14 cellular contexts compared by ENCODE assay signal in genomic region chr3:100043271-100043670, GRCh38.
A peak's percentile ranks its signal among the peaks of the same experiment; 100 is the strongest.
DNase-seq lines count a peak whose midpoint lies in the region; ATAC-seq and TF ChIP-seq lines count a peak whose summit lies in the region.
"Had no signal": no experiment of that assay in that cellular context is flagged by ENCODE, and none has a peak within 500 bp of the region (broad histone marks: within the 10 kb centered on the region; RNA-seq: fewer than 3 reads in every experiment).

No MANE protein-coding gene starts in this region.

- no peaks in the 10 kb centered on the region for H3K9me3 Mint-ChIP-seq in dendritic cell treated with granulocyte-macrophage colony-stimulating factor and Interleukin-4, amounts not matched to agents 40 ng/mL and 50 ng/mL, for 4 days
- no peaks in the 10 kb centered on the region for H3K9me3 Mint-ChIP-seq in activated CD8-positive, alpha-beta T cell treated with anti-CD3 and anti-CD28 coated beads for 36 hours
- H3K9me3 Mint-ChIP-seq: nephron progenitor cell had no signal

- intact Hi-C loops in left ventricle myocardium inferior (cut with micrococcal nuclease) (no loop called here), left ventricle myocardium superior (cut with micrococcal nuclease) (no loop called here), aorta (cut with DNase I) (loop anchor here (5.0 to 10.0 kb wide), 6 partner anchors 39 to 196 kb away; no protein-coding TSS in a partner anchor)
- intact Hi-C loops in dendritic cell treated with granulocyte-macrophage colony-stimulating factor and Interleukin-4, amounts not matched to agents 40 ng/mL and 50 ng/mL, for 4 days (cut with micrococcal nuclease): loop anchor here (5.0 kb wide), 1 partner anchor 166 kb away; no protein-coding TSS in a partner anchor
- intact Hi-C loops in activated CD8-positive, alpha-beta T cell treated with anti-CD3 and anti-CD28 coated beads for 36 hours (cut with micrococcal nuclease): no loop called here

- POLR2A ChIA-PET in activated CD8-positive, alpha-beta T cell treated with anti-CD3 and anti-CD28 coated beads for 36 hours (lab: Charles Lee): no interaction called here

- H3K4me2 ChIP-seq in parathyroid adenoma (ENCODE audit: low read length): no peak overlapping the region

- ATAC-seq in left ventricle myocardium superior (no peak), aorta (ENCODE audit: low FRiP score) (no peak), GM18867 (IDR thresholded peaks at IDR 0.05; ENCODE audit: unreplicated experiment) (no peak)
- no peak for ATAC-seq in activated CD8-positive, alpha-beta T cell treated with anti-CD3 and anti-CD28 coated beads for 36 hours

- WGBS in aorta, 2 donors: 9 to 12% methylated on average over 1 of the region's 1 CpG

- no peaks in the 10 kb centered on the region for H3K79me2 ChIP-seq in parathyroid adenoma

- DNase-seq in left ventricle myocardium inferior: no peak
- DNase-seq in left ventricle myocardium superior: no peak
- DNase-seq in aorta: no peak
- DNase-seq in stimulated activated CD4-positive, alpha-beta T cell treated with anti-CD3 and anti-CD28 coated beads, Interleukin-12 subunit alpha, Interleukin-12 subunit beta, amount 100 ng/mL, for 4 hours: no peak
- no peak for DNase-seq in activated CD8-positive, alpha-beta T cell treated with anti-CD3 and anti-CD28 coated beads for 36 hours
- DNase-seq: activated T-cell treated with anti-CD3 and anti-CD28 coated beads, Interleukin-2, amount 50 U/mL, for 1 hour; DND-41; KBM-7; NCI-H2107; nephron progenitor cell; stimulated activated naive CD4-positive, alpha-beta T cell treated with Interleukin-2 at 50 U/mL for 16 hours had no signal

- H3K4me3 ChIP-seq in left ventricle myocardium inferior: no peak overlapping the region
- no peak overlapping the region for H3K4me3 ChIP-seq in parathyroid adenoma (ENCODE audit: low read depth, low read length)
- H3K4me3 ChIP-seq in aorta (ENCODE audit: low read length in 2 of 2): no peak overlapping the region

- H3K9me3 ChIP-seq in left ventricle myocardium inferior (replicated peaks) (no peaks in the 10 kb centered on the region), parathyroid adenoma (ENCODE audit: control insufficient read depth, low read length) (no peaks in the 10 kb centered on the region), aorta (ENCODE audit: control insufficient read depth, low read length) (no peaks in the 10 kb centered on the region)

- H3K27me3 ChIP-seq in left ventricle myocardium inferior (ENCODE audit: low read depth) (no peaks in the 10 kb centered on the region), parathyroid adenoma (ENCODE audit: control insufficient read depth, insufficient read depth, low read length) (no peaks in the 10 kb centered on the region), aorta (ENCODE audit: control insufficient read depth in 1 of 2, insufficient read depth in 2 of 2, low read length in 1 of 2) (no peaks in the 10 kb centered on the region)

- H3K9ac ChIP-seq in parathyroid adenoma: no peak overlapping the region

- H3K4me1 ChIP-seq in left ventricle myocardium inferior: peaks cover 85% of the 10 kb centered on the region
- H3K4me1 ChIP-seq in parathyroid adenoma: peaks cover 33% of the 10 kb centered on the region
- H3K4me1 ChIP-seq in aorta (ENCODE audit: control insufficient read depth in 1 of 2, insufficient read depth in 2 of 2, low read length in 2 of 2): peaks cover 0 to 6% of the 10 kb centered on the region in 2 donors

- H3K27ac ChIP-seq in left ventricle myocardium inferior (replicated peaks) (peak overlapping the region; percentile 94), parathyroid adenoma (peak overlapping the region; percentile 92), aorta (ENCODE audit: low read depth in 1 of 2, low read length in 2 of 2) (peak overlapping the region; percentile 83 to 100)

- H3K27me3 Mint-ChIP-seq in dendritic cell treated with granulocyte-macrophage colony-stimulating factor and Interleukin-4, amounts not matched to agents 40 ng/mL and 50 ng/mL, for 4 days: no peaks in the 10 kb centered on the region
- no peaks in the 10 kb centered on the region for H3K27me3 Mint-ChIP-seq in activated CD8-positive, alpha-beta T cell treated with anti-CD3 and anti-CD28 coated beads for 36 hours

- CTCF ChIA-PET in activated CD8-positive, alpha-beta T cell treated with anti-CD3 and anti-CD28 coated beads for 36 hours (lab: Charles Lee): interaction anchor here (1.6 to 1.7 kb wide), 2 partner anchors 11 to 235 kb away, joined by 4 read pairs; no protein-coding TSS in a partner anchor

- H3K36me3 Mint-ChIP-seq in dendritic cell treated with granulocyte-macrophage colony-stimulating factor and Interleukin-4, amounts not matched to agents 40 ng/mL and 50 ng/mL, for 4 days (ENCODE audit: low read depth): no peaks in the 10 kb centered on the region
- H3K36me3 Mint-ChIP-seq in activated CD8-positive, alpha-beta T cell treated with anti-CD3 and anti-CD28 coated beads for 36 hours (ENCODE audit: low read depth): no peaks in the 10 kb centered on the region

- TF ChIP-seq CTCF in left ventricle myocardium inferior (IDR thresholded peaks at IDR 0.05; ENCODE audit: borderline replicate concordance) (no peak), parathyroid adenoma (IDR thresholded peaks at IDR 0.05) (no peak)
- TF ChIP-seq CTCF in activated CD8-positive, alpha-beta T cell treated with anti-CD3 and anti-CD28 coated beads for 36 hours (IDR thresholded peaks at IDR 0.05): no peak

- H3K27ac Mint-ChIP-seq in dendritic cell treated with granulocyte-macrophage colony-stimulating factor and Interleukin-4, amounts not matched to agents 40 ng/mL and 50 ng/mL, for 4 days: peak overlapping the region; percentile 51
- H3K27ac Mint-ChIP-seq in activated CD8-positive, alpha-beta T cell treated with anti-CD3 and anti-CD28 coated beads for 36 hours: no peak overlapping the region
- H3K27ac Mint-ChIP-seq: nephron progenitor cell had no signal

- no peak overlapping the region for H3K4me3 Mint-ChIP-seq in dendritic cell treated with granulocyte-macrophage colony-stimulating factor and Interleukin-4, amounts not matched to agents 40 ng/mL and 50 ng/mL, for 4 days
- no peak overlapping the region for H3K4me3 Mint-ChIP-seq in activated CD8-positive, alpha-beta T cell treated with anti-CD3 and anti-CD28 coated beads for 36 hours
- H3K4me3 Mint-ChIP-seq: nephron progenitor cell had no signal

- H3K36me3 ChIP-seq in left ventricle myocardium inferior: no peaks in the 10 kb centered on the region
- no peaks in the 10 kb centered on the region for H3K36me3 ChIP-seq in parathyroid adenoma (ENCODE audit: control insufficient read depth, insufficient read depth, low read length)
- H3K36me3 ChIP-seq in aorta (ENCODE audit: control insufficient read depth in 1 of 2, insufficient read depth in 2 of 2, low read length in 1 of 2): no peaks in the 10 kb centered on the region

- peak overlapping the region; percentile 59 for H2AFZ ChIP-seq in parathyroid adenoma

- peaks cover 51% of the 10 kb centered on the region for H3K4me1 Mint-ChIP-seq in dendritic cell treated with granulocyte-macrophage colony-stimulating factor and Interleukin-4, amounts not matched to agents 40 ng/mL and 50 ng/mL, for 4 days (ENCODE audit: low read depth)
- peaks cover 19% of the 10 kb centered on the region for H3K4me1 Mint-ChIP-seq in activated CD8-positive, alpha-beta T cell treated with anti-CD3 and anti-CD28 coated beads for 36 hours (ENCODE audit: low read depth)

Comparison
In these comparisons a context has a peak if more than half of its experiments do, and no peak if none do; other contexts are left out.
1. intact Hi-C loops: an anchor here in dendritic cell treated with granulocyte-macrophage colony-stimulating factor and Interleukin-4, amounts not matched to agents 40 ng/mL and 50 ng/mL, for 4 days (5.0 kb wide) and aorta (5.0 to 10.0 kb wide); none called in left ventricle myocardium inferior, left ventricle myocardium superior and activated CD8-positive, alpha-beta T cell treated with anti-CD3 and anti-CD28 coated beads for 36 hours.